In the genomic region with DNA sequence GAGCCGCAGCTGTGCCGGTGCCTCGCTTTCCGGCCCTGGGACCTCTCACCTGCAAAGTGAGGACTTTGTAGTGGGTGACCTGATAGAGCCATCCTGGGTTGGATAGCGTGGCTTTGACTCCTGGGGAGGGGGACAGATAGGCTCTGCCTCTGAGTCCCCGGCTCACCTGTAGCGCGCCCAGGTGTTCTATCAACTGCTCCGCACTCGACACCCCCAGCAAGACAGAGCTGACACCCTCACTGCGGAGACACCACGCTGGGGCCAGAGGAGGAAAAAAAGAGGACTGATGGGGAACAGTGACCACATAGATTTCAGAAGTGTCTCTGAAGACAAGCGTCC, we compare ENCODE assay signal across 8 cellular contexts. TPM values are rescaled to one million over a fixed set of nuclear protein-coding genes. Genes with fewer than 3 reads are reported as not detected.
DNase-seq lines count a peak whose midpoint lies in the region; ATAC-seq and TF ChIP-seq lines count a peak whose summit lies in the region.

No MANE protein-coding gene starts in this region.

- CTCF ChIA-PET in naive thymus-derived CD4-positive, alpha-beta T cell (lab: Charles Lee), result interaction anchor here (0.7 to 1.2 kb wide), 3 partner anchors 10 to 67 kb away, joined by 3 to 4 read pairs (median 4); no protein-coding TSS in a partner anchor

- no peak for TF ChIP-seq CTCF in 22Rv1 (IDR thresholded peaks at IDR 0.05)
- TF ChIP-seq CTCF in adrenal gland (IDR thresholded peaks at IDR 0.05), result no peak

- H3K27me3 ChIP-seq in HUES6 (ENCODE audit: control insufficient read depth, insufficient read depth, low read length) (peaks cover 79% of the 10 kb centered on the region), ectodermal cell (ENCODE audit: control insufficient read depth, insufficient read depth, low read length, poor library complexity, severe bottlenecking) (peaks cover 72% of the 10 kb centered on the region), adrenal gland (no peaks in the 10 kb centered on the region)
- no peaks in the 10 kb centered on the region for H3K27me3 ChIP-seq in naive thymus-derived CD4-positive, alpha-beta T cell (ENCODE audit: control insufficient read depth in 2 of 2, insufficient read depth in 2 of 2, low read length in 2 of 2)

- TF ChIP-seq POLR2A in adrenal gland (IDR thresholded peaks at IDR 0.05), result no peak

- peaks cover 0 to 8% (median 0%) of the 10 kb centered on the region in 5 donors for H3K36me3 Mint-ChIP-seq in naive thymus-derived CD4-positive, alpha-beta T cell

- H3K27me3 Mint-ChIP-seq in naive thymus-derived CD4-positive, alpha-beta T cell, result no peaks in the 10 kb centered on the region

- DNase-seq in naive thymus-derived CD4-positive, alpha-beta T cell, result peak in 1 of 9 donors; percentile 26
- DNase-seq in adrenal gland (no peak), D341Med (ENCODE audit: low spot score) (no peak), NCI-H1436 treated with DMSO at 0.1 percent for 48 hours (lab: John Stamatoyannopoulos, UW) (no peak)

- ATAC-seq in naive thymus-derived CD4-positive, alpha-beta T cell, result no peak
- ATAC-seq in HG03135 (IDR thresholded peaks at IDR 0.05; ENCODE audit: unreplicated experiment), result no peak

- H3K9ac ChIP-seq in HUES6 (ENCODE audit: low read length), result no peak overlapping the region

- WGBS in ectodermal cell, 2 experiments, result 83% methylated on average over 13 of the region's 13 CpGs
- WGBS in adrenal gland, 4 donors, result 62 to 78% (median 68%) methylated on average over 7 to 13 of the region's 13 CpGs

- POLR2A ChIA-PET in naive thymus-derived CD4-positive, alpha-beta T cell (lab: Charles Lee), result interaction anchor here (0.9 to 3.9 kb wide), 7 partner anchors 9 to 90 kb away, joined by 3 to 55 read pairs (median 3); a partner anchor contains a TSS

- peaks cover 3% of the 10 kb centered on the region; the same call in 1 of the 2 replicates for H3K9me3 ChIP-seq in HUES6 (ENCODE audit: control insufficient read depth, insufficient read depth, low read depth, low read length)
- no peaks in the 10 kb centered on the region for H3K9me3 ChIP-seq in ectodermal cell (ENCODE audit: control insufficient read depth, low read length)
- no peaks in the 10 kb centered on the region for H3K9me3 ChIP-seq in naive thymus-derived CD4-positive, alpha-beta T cell (ENCODE audit: control insufficient read depth in 2 of 3, low read length in 3 of 3)
- H3K9me3 ChIP-seq in adrenal gland (replicated peaks in 1 of 3), result no peaks in the 10 kb centered on the region

- H3K27ac ChIP-seq in 22Rv1 (0 out of 2 replicates have a peak overlapping the region, but pooled peaks have one; percentile 9), HUES6 (ENCODE audit: low read depth, low read length) (no peak overlapping the region), ectodermal cell (ENCODE audit: insufficient read depth, low read depth, low read length, poor library complexity, severe bottlenecking) (no peak overlapping the region), adrenal gland (peak overlapping the region in 2 of 5 donors; percentile 15 to 61)
- H3K27ac ChIP-seq in naive thymus-derived CD4-positive, alpha-beta T cell (ENCODE audit: low read depth, low read length), result peak overlapping the region; percentile 85

- peak overlapping the region; percentile 45 for H3K4me3 ChIP-seq in HUES6 (ENCODE audit: low read depth, low read length)
- H3K4me3 ChIP-seq in ectodermal cell (ENCODE audit: insufficient read depth, low read depth, low read length), result peak overlapping the region; percentile 22
- H3K4me3 ChIP-seq in naive thymus-derived CD4-positive, alpha-beta T cell (ENCODE audit: low read length), result peak overlapping the region; percentile 49
- peak overlapping the region in 2 of 4 donors; percentile 21 to 58 for H3K4me3 ChIP-seq in adrenal gland

- H3K4me1 ChIP-seq in HUES6 (ENCODE audit: control insufficient read depth, insufficient read depth, low read length) (peaks cover 10% of the 10 kb centered on the region), ectodermal cell (ENCODE audit: control insufficient read depth, insufficient read depth, low read length) (no peaks in the 10 kb centered on the region), adrenal gland (replicated peaks in 1 of 2) (peaks cover 11% of the 10 kb centered on the region in 2 donors)
- H3K4me1 ChIP-seq in naive thymus-derived CD4-positive, alpha-beta T cell (ENCODE audit: control insufficient read depth in 2 of 2, insufficient read depth in 2 of 2, low read length in 2 of 2), result peaks cover 5 to 13% of the 10 kb centered on the region in 2 donors

- H3K36me3 ChIP-seq in HUES6 (ENCODE audit: control insufficient read depth, insufficient read depth, low read length) (no peaks in the 10 kb centered on the region), ectodermal cell (ENCODE audit: control insufficient read depth, insufficient read depth, low read length) (no peaks in the 10 kb centered on the region), adrenal gland (replicated peaks in 1 of 2) (no peaks in the 10 kb centered on the region)
- no peaks in the 10 kb centered on the region for H3K36me3 ChIP-seq in naive thymus-derived CD4-positive, alpha-beta T cell (ENCODE audit: control insufficient read depth in 2 of 3, insufficient read depth in 3 of 3, low read length in 3 of 3)

- H3K4me1 Mint-ChIP-seq in naive thymus-derived CD4-positive, alpha-beta T cell, result peaks cover 10 to 29% (median 22%) of the 10 kb centered on the region in 7 donors

- peak overlapping the region; percentile 76 to 91 (median 87) for H3K4me3 Mint-ChIP-seq in naive thymus-derived CD4-positive, alpha-beta T cell

- H3K27ac Mint-ChIP-seq in naive thymus-derived CD4-positive, alpha-beta T cell, result peak overlapping the region in 8 of 9 donors; percentile 92 to 98 (median 97)

- intact Hi-C loops in naive thymus-derived CD4-positive, alpha-beta T cell (cut with micrococcal nuclease), result loop anchor here in 1 of 2 donors (2.0 kb wide), 2 partner anchors 36 to 66 kb away; a partner anchor contains a TSS
- intact Hi-C loops in adrenal gland (cut with DNase I), result no loop called here

- no peaks in the 10 kb centered on the region for H3K9me3 Mint-ChIP-seq in naive thymus-derived CD4-positive, alpha-beta T cell

RNA-seq across cellular contexts. Expression of a gene that starts 6.4 kb away (rescaled TPM):
- 7.9 TPM for polyA plus RNA-seq in ectodermal cell (2013, experiment 1 of 4)
- polyA plus RNA-seq in ectodermal cell (2013, experiment 2 of 4), result 5.7 TPM
- polyA plus RNA-seq in ectodermal cell (2013, experiment 3 of 4), result 8.2 TPM
- 8.7 TPM for polyA plus RNA-seq in ectodermal cell (2013, experiment 4 of 4)
- 10 to 100 TPM in 4 of 5 experiments, 1 to 10 TPM in 1; 9.4 to 18.0 (median 17.5) TPM for total RNA-seq in naive thymus-derived CD4-positive, alpha-beta T cell
- polyA plus RNA-seq in naive thymus-derived CD4-positive, alpha-beta T cell, result under 1 TPM; 0.10 to 0.25 TPM
- total RNA-seq in adrenal gland, result 1 to 10 TPM in 1 of 8 donors, under 1 TPM in 5, not detected in 2; 0.12 to 1.9 (median 0.36) TPM
- 1 to 10 TPM in 2 of 3 donors, under 1 TPM in 1; 0.27 to 4.2 (median 3.4) TPM for polyA plus RNA-seq in adrenal gland

RNA-seq across cellular contexts. Expression of a gene that starts 7.2 kb away (rescaled TPM):
- 3.8 TPM for polyA plus RNA-seq in ectodermal cell (2013, experiment 1 of 4)
- 3.4 TPM for polyA plus RNA-seq in ectodermal cell (2013, experiment 2 of 4)
- 3.0 TPM for polyA plus RNA-seq in ectodermal cell (2013, experiment 3 of 4)
- 3.5 TPM for polyA plus RNA-seq in ectodermal cell (2013, experiment 4 of 4)
- 1 to 10 TPM; 2.6 to 8.2 (median 5.5) TPM for total RNA-seq in naive thymus-derived CD4-positive, alpha-beta T cell
- 1 to 10 TPM; 3.2 to 4.9 TPM for polyA plus RNA-seq in naive thymus-derived CD4-positive, alpha-beta T cell
- 10 to 100 TPM in 1 of 8 donors, 1 to 10 TPM in 7; 1.1 to 17.3 (median 3.0) TPM for total RNA-seq in adrenal gland
- 1 to 10 TPM; 1.7 to 5.2 (median 3.3) TPM for polyA plus RNA-seq in adrenal gland

RNA-seq across cellular contexts. Expression of a gene that starts 8.5 kb away (rescaled TPM):
- polyA plus RNA-seq in ectodermal cell (2013, experiment 1 of 4), result 149 TPM
- 153 TPM for polyA plus RNA-seq in ectodermal cell (2013, experiment 2 of 4)
- polyA plus RNA-seq in ectodermal cell (2013, experiment 3 of 4), result 119 TPM
- polyA plus RNA-seq in ectodermal cell (2013, experiment 4 of 4), result 137 TPM
- 100 to 1,000 TPM in 3 of 5 experiments, 10 to 100 TPM in 2; 71.4 to 216 (median 103) TPM for total RNA-seq in naive thymus-derived CD4-positive, alpha-beta T cell
- polyA plus RNA-seq in naive thymus-derived CD4-positive, alpha-beta T cell, result 100 to 1,000 TPM; 227 to 235 TPM
- total RNA-seq in adrenal gland, result 100 to 1,000 TPM in 4 of 8 donors, 10 to 100 TPM in 4; 48.6 to 161 (median 100) TPM
- 100 to 1,000 TPM; 131 to 220 (median 166) TPM for polyA plus RNA-seq in adrenal gland

RNA-seq across cellular contexts. Expression of a gene that starts 8.7 kb away (rescaled TPM):
- 60.9 TPM for polyA plus RNA-seq in ectodermal cell (2013, experiment 1 of 4)
- 53.4 TPM for polyA plus RNA-seq in ectodermal cell (2013, experiment 2 of 4)
- polyA plus RNA-seq in ectodermal cell (2013, experiment 3 of 4), result 51.6 TPM
- polyA plus RNA-seq in ectodermal cell (2013, experiment 4 of 4), result 57.4 TPM
- total RNA-seq in naive thymus-derived CD4-positive, alpha-beta T cell, result 10 to 100 TPM; 29.0 to 50.5 (median 33.6) TPM
- 10 to 100 TPM; 10.4 to 16.7 TPM for polyA plus RNA-seq in naive thymus-derived CD4-positive, alpha-beta T cell
- total RNA-seq in adrenal gland, result 10 to 100 TPM; 11.8 to 27.1 (median 19.2) TPM
- polyA plus RNA-seq in adrenal gland, result 10 to 100 TPM; 14.8 to 85.2 (median 48.1) TPM

RNA-seq across cellular contexts. Expression of a gene that starts 34.7 kb away (rescaled TPM):
- 32.7 TPM for polyA plus RNA-seq in ectodermal cell (2013, experiment 1 of 4)
- 34.6 TPM for polyA plus RNA-seq in ectodermal cell (2013, experiment 2 of 4)
- polyA plus RNA-seq in ectodermal cell (2013, experiment 3 of 4), result 32.8 TPM
- 34.2 TPM for polyA plus RNA-seq in ectodermal cell (2013, experiment 4 of 4)
- 100 to 1,000 TPM; 189 to 417 (median 359) TPM for total RNA-seq in naive thymus-derived CD4-positive, alpha-beta T cell
- polyA plus RNA-seq in naive thymus-derived CD4-positive, alpha-beta T cell, result 10 to 100 TPM; 12.7 to 39.3 TPM
- 100 to 1,000 TPM in 2 of 8 donors, 10 to 100 TPM in 6; 75.8 to 123 (median 91.5) TPM for total RNA-seq in adrenal gland
- 100 to 1,000 TPM in 2 of 3 donors, 10 to 100 TPM in 1; 43.8 to 326 (median 104) TPM for polyA plus RNA-seq in adrenal gland

Comparison
In these comparisons a context has a peak if more than half of its experiments do, and no peak if none do; other contexts are left out.
1. H3K27ac ChIP-seq: peak in 22Rv1 (single experiment) and naive thymus-derived CD4-positive, alpha-beta T cell (single experiment); none in HUES6 (single experiment) and ectodermal cell (single experiment).